Comparison of ENCODE assay signal across 16 cellular contexts in the genomic region with DNA sequence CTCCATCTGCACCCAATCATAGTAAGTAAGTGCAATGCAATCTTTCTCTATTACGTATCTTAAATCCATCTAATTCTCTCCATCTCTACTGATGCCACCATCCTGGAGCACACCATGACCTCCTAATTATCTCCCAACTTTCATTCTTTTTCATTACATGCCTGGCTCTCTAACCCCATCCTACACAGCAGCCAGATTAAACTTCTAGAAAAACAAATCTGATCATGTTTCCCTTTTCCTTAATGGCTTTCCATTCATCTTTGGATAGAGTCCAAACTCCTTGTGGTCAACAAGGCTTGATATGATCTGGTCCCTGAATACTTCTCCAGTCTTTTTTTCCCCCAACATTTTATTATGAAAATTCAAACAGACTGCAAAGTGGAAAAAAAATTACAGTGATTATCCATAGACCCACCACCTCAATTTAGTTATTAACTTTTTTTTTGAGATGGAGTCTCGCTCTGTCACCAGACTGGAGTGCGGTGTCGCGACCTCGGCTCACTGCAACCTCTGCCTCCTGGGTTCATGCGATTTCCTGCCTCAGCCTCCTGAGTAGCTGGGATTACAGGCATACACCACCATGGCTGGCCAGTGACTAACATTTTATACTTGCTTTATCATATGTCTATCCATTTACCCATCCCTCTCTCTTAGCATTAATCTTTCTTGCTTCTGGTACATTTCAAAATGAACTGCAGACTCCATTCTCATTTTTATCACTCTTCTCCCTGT. TPM values are rescaled to one million over a fixed set of nuclear protein-coding genes. Genes with fewer than 3 reads are reported as not detected.
"Had no signal": no experiment of that assay in that cellular context is flagged by ENCODE, and none has a peak within 500 bp of the region (broad histone marks: within the 10 kb centered on the region; RNA-seq: fewer than 3 reads in every experiment).

No MANE protein-coding gene starts in this region.

- H3K27ac ChIP-seq: brain microvascular endothelial cell, right atrium auricular region, skin epidermis, suprapubic skin, VCaP had no signal

- H3K4me3 ChIP-seq: right atrium auricular region, skin epidermis, suprapubic skin had no signal

- H3K27me3 ChIP-seq: right atrium auricular region had no signal

- H3K9me3 ChIP-seq: right atrium auricular region, suprapubic skin had no signal

- H3K36me3 ChIP-seq: brain microvascular endothelial cell, right atrium auricular region, suprapubic skin had no signal

- DNase-seq: activated CD4-positive, alpha-beta T cell treated with anti-CD3 and anti-CD28 coated beads for 1 hour; activated CD4-positive, alpha-beta T cell treated with anti-CD3 and anti-CD28 coated beads, Interleukin-2, amount 50 U/mL, for 4 hours; activated naive CD4-positive, alpha-beta T cell treated with anti-CD3 and anti-CD28 coated beads for 36 hours; brain microvascular endothelial cell; cortex of kidney; effector CD4-positive, alpha-beta T cell; foreskin fibroblast; hypothalamus; kidney glomerular epithelial cell; occipital lobe; trophoblast cell had no signal

RNA-seq across cellular contexts. Expression of gene PPP2R2B, which starts 5.2 kb away (rescaled TPM):
- total RNA-seq: activated naive CD4-positive, alpha-beta T cell treated with anti-CD3 and anti-CD28 coated beads for 36 hours; endothelial cell of umbilical vein had no signal
- polyA plus RNA-seq: endothelial cell of umbilical vein had no signal
